Comparison of ENCODE assay signal across 17 cellular contexts in genomic region chr4:144356941-144357381, GRCh38.
DNase-seq lines count a peak whose midpoint lies in the region; ATAC-seq and TF ChIP-seq lines count a peak whose summit lies in the region.
"Had no signal": no experiment of that assay in that cellular context is flagged by ENCODE, and none has a peak within 500 bp of the region (broad histone marks: within the 10 kb centered on the region; RNA-seq: fewer than 3 reads in every experiment).

No MANE protein-coding gene starts in this region.

- H3K4me3 ChIP-seq in H7 (ENCODE audit: insufficient read depth, low read depth, low read length), result no peak overlapping the region
- H3K4me3 ChIP-seq in brain microvascular endothelial cell (ENCODE audit: low read depth, low read length), result no peak overlapping the region
- H3K4me3 ChIP-seq: coronary artery, esophagus squamous epithelium, left lung had no signal

- POLR2A ChIA-PET in T-cell (lab: Charles Lee), result no interaction called here

- H3K27ac Mint-ChIP-seq in T-cell, result no peak overlapping the region
- H3K27ac Mint-ChIP-seq: activated CD4-positive, alpha-beta memory T cell treated with anti-CD3 and anti-CD28 coated beads, Interleukin-2, amount 10 ng/mL, durations not matched to agents 7 days and 5 days had no signal

- no peak for TF ChIP-seq CTCF in brain microvascular endothelial cell (IDR thresholded peaks at IDR 0.05; ENCODE audit: low read depth, low read length, missing control alignments)

- ATAC-seq in T-cell (replicated peaks in 1 of 4) (no peak), GM21529 (IDR thresholded peaks at IDR 0.05; ENCODE audit: unreplicated experiment) (no peak)

- H3K36me3 ChIP-seq in H7 (replicated peaks; ENCODE audit: control insufficient read depth, insufficient read depth, low read length) (no peaks in the 10 kb centered on the region), brain microvascular endothelial cell (replicated peaks) (no peaks in the 10 kb centered on the region)
- H3K36me3 ChIP-seq: esophagus squamous epithelium, left lung had no signal

- H3K36me3 Mint-ChIP-seq in T-cell, result no peaks in the 10 kb centered on the region

- no peak overlapping the region for H3K4me3 Mint-ChIP-seq in T-cell
- H3K4me3 Mint-ChIP-seq: activated CD4-positive, alpha-beta memory T cell treated with anti-CD3 and anti-CD28 coated beads, Interleukin-2, amount 10 ng/mL, durations not matched to agents 7 days and 5 days had no signal

- H3K27me3 Mint-ChIP-seq in T-cell, result peaks cover 8 to 15% of the 10 kb centered on the region in 2 donors

- H3K27ac ChIP-seq in brain microvascular endothelial cell, result no peak overlapping the region
- H3K27ac ChIP-seq: coronary artery, esophagus squamous epithelium, HL-60, left lung, VCaP had no signal

- in situ Hi-C loops in brain microvascular endothelial cell (cut with HindIII; ENCODE audit: low pct_ligation_motif_present, low sequenced_read_pairs), result no loop called here

- no peaks in the 10 kb centered on the region for H3K4me1 Mint-ChIP-seq in T-cell

- DNase-seq in H7, result peak; percentile 1
- peak; percentile 9 for DNase-seq in brain microvascular endothelial cell
- peak; percentile 38 for DNase-seq in iPS-NIHi11 (ENCODE audit: low spot score)
- peak; percentile 17 for DNase-seq in putamen (ENCODE audit: low spot score)
- no peak for DNase-seq in T-cell
- no peak for DNase-seq in NCI-H1436 (lab: John Stamatoyannopoulos, UW)
- DNase-seq in effector CD4-positive, alpha-beta T cell, result no peak
- DNase-seq: activated CD4-positive, alpha-beta memory T cell treated with anti-CD3 and anti-CD28 coated beads, Interleukin-2, amount 10 ng/mL, durations not matched to agents 7 days and 5 days; AML-193; esophagus squamous epithelium; NCI-H1694 treated with DMSO at 0.1 percent for 48 hours; NCI-H524 treated with DMSO at 0.1 percent for 48 hours had no signal

- H3K27me3 ChIP-seq in H7 (ENCODE audit: control insufficient read depth, insufficient read depth, low read length), result no peaks in the 10 kb centered on the region
- H3K27me3 ChIP-seq in brain microvascular endothelial cell (replicated peaks), result no peaks in the 10 kb centered on the region
- H3K27me3 ChIP-seq: esophagus squamous epithelium had no signal

- H3K9me3 Mint-ChIP-seq in T-cell, result no peaks in the 10 kb centered on the region
- H3K9me3 Mint-ChIP-seq: activated CD4-positive, alpha-beta memory T cell treated with anti-CD3 and anti-CD28 coated beads, Interleukin-2, amount 10 ng/mL, durations not matched to agents 7 days and 5 days had no signal

- CTCF ChIA-PET in T-cell (lab: Charles Lee), result no interaction called here

Comparison
In these comparisons a context has a peak if more than half of its experiments do, and no peak if none do; other contexts are left out.
1. DNase-seq: peak in H7 (single experiment), brain microvascular endothelial cell (single experiment), iPS-NIHi11 (single experiment) and putamen (single experiment); none in T-cell (0 of 34), NCI-H1436 (single experiment) and effector CD4-positive, alpha-beta T cell (single experiment).